Comparison of ENCODE assay signal across 1 cellular context in the genomic region with DNA sequence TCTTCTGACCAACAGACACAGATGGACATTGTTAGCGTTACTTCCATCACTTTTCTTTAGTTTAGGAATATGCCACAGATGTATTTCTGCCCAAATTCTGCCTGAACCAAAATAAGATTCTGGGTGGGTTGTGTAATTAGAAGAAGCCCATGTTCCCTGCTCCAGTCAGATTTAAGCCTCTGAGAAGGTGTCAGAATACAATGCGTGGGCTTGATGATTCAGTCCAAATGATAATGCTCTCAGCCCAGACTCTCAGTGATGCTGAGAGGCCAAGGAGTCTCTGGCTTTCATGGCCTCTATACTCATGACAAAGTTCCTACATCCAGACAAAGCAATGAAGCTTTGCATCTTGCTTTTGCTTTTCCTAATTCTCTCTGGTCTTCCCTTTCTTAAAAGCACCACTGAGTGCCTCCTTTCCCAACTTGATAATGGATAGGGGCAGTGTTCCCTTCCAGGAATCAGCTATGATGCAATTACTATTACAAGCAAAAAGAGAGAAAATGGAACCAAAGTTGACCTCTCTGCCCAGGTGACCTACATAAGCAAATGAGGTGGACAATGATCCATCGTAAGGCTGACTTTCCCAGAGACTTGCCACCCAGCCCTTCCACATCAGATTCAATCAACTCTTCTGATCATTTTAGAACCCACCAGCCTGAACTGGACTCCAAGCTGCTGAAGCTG.
TF ChIP-seq lines count a peak whose summit lies in the region.

No MANE protein-coding gene starts in this region.

TF ChIP-seq in H1, 55 proteins besides CTCF, POLR2A, EP300 and RAD21:
- no peak for TF ChIP-seq BACH1 (IDR thresholded peaks at IDR 0.05; ENCODE audit: low read length)
- no peak for TF ChIP-seq BCL11A (IDR thresholded peaks at IDR 0.05; ENCODE audit: low read depth in 2 of 2, low read length in 2 of 2)
- no peak for TF ChIP-seq KDM1A (IDR thresholded peaks at IDR 0.05; ENCODE audit: borderline replicate concordance, low read length)
- TF ChIP-seq SP4 (IDR thresholded peaks at IDR 0.05; ENCODE audit: low read length): no peak
- TF ChIP-seq, protein P1, sequence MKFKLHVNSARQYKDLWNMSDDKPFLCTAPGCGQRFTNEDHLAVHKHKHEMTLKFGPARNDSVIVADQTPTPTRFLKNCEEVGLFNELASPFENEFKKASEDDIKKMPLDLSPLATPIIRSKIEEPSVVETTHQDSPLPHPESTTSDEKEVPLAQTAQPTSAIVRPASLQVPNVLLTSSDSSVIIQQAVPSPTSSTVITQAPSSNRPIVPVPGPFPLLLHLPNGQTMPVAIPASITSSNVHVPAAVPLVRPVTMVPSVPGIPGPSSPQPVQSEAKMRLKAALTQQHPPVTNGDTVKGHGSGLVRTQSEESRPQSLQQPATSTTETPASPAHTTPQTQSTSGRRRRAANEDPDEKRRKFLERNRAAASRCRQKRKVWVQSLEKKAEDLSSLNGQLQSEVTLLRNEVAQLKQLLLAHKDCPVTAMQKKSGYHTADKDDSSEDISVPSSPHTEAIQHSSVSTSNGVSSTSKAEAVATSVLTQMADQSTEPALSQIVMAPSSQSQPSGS (IDR thresholded peaks at IDR 0.05; ENCODE audit: low read length): no peak
- TF ChIP-seq TCF12 (IDR thresholded peaks at IDR 0.05; ENCODE audit: low read depth, low read length): no peak
- TF ChIP-seq KDM5A (IDR thresholded peaks at IDR 0.05; ENCODE audit: low read length): no peak
- TF ChIP-seq, protein P2, sequence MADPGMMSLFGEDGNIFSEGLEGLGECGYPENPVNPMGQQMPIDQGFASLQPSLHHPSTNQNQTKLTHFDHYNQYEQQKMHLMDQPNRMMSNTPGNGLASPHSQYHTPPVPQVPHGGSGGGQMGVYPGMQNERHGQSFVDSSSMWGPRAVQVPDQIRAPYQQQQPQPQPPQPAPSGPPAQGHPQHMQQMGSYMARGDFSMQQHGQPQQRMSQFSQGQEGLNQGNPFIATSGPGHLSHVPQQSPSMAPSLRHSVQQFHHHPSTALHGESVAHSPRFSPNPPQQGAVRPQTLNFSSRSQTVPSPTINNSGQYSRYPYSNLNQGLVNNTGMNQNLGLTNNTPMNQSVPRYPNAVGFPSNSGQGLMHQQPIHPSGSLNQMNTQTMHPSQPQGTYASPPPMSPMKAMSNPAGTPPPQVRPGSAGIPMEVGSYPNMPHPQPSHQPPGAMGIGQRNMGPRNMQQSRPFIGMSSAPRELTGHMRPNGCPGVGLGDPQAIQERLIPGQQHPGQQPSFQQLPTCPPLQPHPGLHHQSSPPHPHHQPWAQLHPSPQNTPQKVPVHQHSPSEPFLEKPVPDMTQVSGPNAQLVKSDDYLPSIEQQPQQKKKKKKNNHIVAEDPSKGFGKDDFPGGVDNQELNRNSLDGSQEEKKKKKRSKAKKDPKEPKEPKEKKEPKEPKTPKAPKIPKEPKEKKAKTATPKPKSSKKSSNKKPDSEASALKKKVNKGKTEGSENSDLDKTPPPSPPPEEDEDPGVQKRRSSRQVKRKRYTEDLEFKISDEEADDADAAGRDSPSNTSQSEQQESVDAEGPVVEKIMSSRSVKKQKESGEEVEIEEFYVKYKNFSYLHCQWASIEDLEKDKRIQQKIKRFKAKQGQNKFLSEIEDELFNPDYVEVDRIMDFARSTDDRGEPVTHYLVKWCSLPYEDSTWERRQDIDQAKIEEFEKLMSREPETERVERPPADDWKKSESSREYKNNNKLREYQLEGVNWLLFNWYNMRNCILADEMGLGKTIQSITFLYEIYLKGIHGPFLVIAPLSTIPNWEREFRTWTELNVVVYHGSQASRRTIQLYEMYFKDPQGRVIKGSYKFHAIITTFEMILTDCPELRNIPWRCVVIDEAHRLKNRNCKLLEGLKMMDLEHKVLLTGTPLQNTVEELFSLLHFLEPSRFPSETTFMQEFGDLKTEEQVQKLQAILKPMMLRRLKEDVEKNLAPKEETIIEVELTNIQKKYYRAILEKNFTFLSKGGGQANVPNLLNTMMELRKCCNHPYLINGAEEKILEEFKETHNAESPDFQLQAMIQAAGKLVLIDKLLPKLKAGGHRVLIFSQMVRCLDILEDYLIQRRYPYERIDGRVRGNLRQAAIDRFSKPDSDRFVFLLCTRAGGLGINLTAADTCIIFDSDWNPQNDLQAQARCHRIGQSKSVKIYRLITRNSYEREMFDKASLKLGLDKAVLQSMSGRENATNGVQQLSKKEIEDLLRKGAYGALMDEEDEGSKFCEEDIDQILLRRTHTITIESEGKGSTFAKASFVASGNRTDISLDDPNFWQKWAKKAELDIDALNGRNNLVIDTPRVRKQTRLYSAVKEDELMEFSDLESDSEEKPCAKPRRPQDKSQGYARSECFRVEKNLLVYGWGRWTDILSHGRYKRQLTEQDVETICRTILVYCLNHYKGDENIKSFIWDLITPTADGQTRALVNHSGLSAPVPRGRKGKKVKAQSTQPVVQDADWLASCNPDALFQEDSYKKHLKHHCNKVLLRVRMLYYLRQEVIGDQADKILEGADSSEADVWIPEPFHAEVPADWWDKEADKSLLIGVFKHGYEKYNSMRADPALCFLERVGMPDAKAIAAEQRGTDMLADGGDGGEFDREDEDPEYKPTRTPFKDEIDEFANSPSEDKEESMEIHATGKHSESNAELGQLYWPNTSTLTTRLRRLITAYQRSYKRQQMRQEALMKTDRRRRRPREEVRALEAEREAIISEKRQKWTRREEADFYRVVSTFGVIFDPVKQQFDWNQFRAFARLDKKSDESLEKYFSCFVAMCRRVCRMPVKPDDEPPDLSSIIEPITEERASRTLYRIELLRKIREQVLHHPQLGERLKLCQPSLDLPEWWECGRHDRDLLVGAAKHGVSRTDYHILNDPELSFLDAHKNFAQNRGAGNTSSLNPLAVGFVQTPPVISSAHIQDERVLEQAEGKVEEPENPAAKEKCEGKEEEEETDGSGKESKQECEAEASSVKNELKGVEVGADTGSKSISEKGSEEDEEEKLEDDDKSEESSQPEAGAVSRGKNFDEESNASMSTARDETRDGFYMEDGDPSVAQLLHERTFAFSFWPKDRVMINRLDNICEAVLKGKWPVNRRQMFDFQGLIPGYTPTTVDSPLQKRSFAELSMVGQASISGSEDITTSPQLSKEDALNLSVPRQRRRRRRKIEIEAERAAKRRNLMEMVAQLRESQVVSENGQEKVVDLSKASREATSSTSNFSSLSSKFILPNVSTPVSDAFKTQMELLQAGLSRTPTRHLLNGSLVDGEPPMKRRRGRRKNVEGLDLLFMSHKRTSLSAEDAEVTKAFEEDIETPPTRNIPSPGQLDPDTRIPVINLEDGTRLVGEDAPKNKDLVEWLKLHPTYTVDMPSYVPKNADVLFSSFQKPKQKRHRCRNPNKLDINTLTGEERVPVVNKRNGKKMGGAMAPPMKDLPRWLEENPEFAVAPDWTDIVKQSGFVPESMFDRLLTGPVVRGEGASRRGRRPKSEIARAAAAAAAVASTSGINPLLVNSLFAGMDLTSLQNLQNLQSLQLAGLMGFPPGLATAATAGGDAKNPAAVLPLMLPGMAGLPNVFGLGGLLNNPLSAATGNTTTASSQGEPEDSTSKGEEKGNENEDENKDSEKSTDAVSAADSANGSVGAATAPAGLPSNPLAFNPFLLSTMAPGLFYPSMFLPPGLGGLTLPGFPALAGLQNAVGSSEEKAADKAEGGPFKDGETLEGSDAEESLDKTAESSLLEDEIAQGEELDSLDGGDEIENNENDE (IDR thresholded peaks at IDR 0.05; ENCODE audit: insufficient replicate concordance, low read length): no peak
- TF ChIP-seq POU5F1 (IDR thresholded peaks at IDR 0.05; ENCODE audit: low read depth, low read length): no peak
